1 cellular context compared by ENCODE assay signal in the genomic region with DNA sequence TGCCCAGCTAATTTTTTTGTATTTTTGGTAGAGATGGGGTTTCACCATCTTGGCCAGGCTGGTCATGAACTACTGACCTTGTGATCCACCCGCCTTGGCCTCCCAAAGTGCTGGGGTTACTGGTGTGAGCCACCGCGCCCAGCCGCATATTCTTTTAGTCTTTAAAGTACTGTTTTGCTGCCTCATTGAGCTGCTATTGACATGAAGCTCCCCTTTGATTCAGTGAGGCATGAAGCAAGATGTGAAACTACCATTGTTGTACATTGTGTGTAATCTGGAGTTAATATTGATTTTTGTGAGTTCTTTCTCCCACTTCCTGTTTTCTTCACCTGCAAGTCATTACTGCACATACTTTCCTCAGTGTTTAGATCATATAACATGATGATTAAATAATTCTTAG.
A peak's percentile ranks its signal among the peaks of the same experiment; 100 is the strongest.
TF ChIP-seq lines count a peak whose summit lies in the region.

No MANE protein-coding gene starts in this region.

TF ChIP-seq in HepG2, 621 proteins besides CTCF, POLR2A, EP300 and RAD21 (continued from another document and continues in another):
- TF ChIP-seq HNF1A (IDR thresholded peaks at IDR 0.05; ENCODE audit: low read depth) = no peak; the same call in 1 of the 2 replicates
- TF ChIP-seq HNF1A (CRISPR knock-in tag; IDR thresholded peaks at IDR 0.05; ENCODE audit: borderline replicate concordance) = no peak
- TF ChIP-seq SRSF9 (IDR thresholded peaks at IDR 0.05; ENCODE audit: borderline replicate concordance, insufficient read depth, low read depth, low read length, poor library complexity, severe bottlenecking) = no peak
- no peak for TF ChIP-seq ZBTB8A (CRISPR knock-in tag; IDR thresholded peaks at IDR 0.05; ENCODE audit: borderline replicate concordance, low read depth)
- no peak for TF ChIP-seq MAFF (IDR thresholded peaks at IDR 0.05; ENCODE audit: low read depth, low read length)
- no peak for TF ChIP-seq MYC (CRISPR knock-in tag; IDR thresholded peaks at IDR 0.05; ENCODE audit: borderline replicate concordance)
- TF ChIP-seq, protein P1, sequence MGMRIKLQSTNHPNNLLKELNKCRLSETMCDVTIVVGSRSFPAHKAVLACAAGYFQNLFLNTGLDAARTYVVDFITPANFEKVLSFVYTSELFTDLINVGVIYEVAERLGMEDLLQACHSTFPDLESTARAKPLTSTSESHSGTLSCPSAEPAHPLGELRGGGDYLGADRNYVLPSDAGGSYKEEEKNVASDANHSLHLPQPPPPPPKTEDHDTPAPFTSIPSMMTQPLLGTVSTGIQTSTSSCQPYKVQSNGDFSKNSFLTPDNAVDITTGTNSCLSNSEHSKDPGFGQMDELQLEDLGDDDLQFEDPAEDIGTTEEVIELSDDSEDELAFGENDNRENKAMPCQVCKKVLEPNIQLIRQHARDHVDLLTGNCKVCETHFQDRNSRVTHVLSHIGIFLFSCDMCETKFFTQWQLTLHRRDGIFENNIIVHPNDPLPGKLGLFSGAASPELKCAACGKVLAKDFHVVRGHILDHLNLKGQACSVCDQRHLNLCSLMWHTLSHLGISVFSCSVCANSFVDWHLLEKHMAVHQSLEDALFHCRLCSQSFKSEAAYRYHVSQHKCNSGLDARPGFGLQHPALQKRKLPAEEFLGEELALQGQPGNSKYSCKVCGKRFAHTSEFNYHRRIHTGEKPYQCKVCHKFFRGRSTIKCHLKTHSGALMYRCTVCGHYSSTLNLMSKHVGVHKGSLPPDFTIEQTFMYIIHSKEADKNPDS (CRISPR knock-in tag; IDR thresholded peaks at IDR 0.05) = no peak
- TF ChIP-seq ZNF335 (CRISPR knock-in tag; IDR thresholded peaks at IDR 0.05) = no peak
- no peak for TF ChIP-seq MAX (IDR thresholded peaks at IDR 0.05)
- TF ChIP-seq KDM1A (CRISPR knock-in tag; IDR thresholded peaks at IDR 0.05) = peak; percentile 90
- TF ChIP-seq, protein P2, sequence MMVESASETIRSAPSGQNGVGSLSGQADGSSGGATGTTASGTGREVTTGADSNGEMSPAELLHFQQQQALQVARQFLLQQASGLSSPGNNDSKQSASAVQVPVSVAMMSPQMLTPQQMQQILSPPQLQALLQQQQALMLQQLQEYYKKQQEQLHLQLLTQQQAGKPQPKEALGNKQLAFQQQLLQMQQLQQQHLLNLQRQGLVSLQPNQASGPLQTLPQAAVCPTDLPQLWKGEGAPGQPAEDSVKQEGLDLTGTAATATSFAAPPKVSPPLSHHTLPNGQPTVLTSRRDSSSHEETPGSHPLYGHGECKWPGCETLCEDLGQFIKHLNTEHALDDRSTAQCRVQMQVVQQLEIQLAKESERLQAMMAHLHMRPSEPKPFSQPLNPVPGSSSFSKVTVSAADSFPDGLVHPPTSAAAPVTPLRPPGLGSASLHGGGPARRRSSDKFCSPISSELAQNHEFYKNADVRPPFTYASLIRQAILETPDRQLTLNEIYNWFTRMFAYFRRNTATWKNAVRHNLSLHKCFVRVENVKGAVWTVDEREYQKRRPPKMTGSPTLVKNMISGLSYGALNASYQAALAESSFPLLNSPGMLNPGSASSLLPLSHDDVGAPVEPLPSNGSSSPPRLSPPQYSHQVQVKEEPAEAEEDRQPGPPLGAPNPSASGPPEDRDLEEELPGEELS (CRISPR knock-in tag; IDR thresholded peaks at IDR 0.05) = peak; percentile 70
- TF ChIP-seq ZNF142 (CRISPR knock-in tag; IDR thresholded peaks at IDR 0.05) = no peak
- no peak for TF ChIP-seq ZNF891 (CRISPR knock-in tag; IDR thresholded peaks at IDR 0.05)
- TF ChIP-seq CREB3 (CRISPR knock-in tag; IDR thresholded peaks at IDR 0.05) = no peak
- no peak for TF ChIP-seq DR1 (CRISPR knock-in tag; IDR thresholded peaks at IDR 0.05)
- no peak for TF ChIP-seq ESRRA (CRISPR knock-in tag; IDR thresholded peaks at IDR 0.05; ENCODE audit: low read depth)
- TF ChIP-seq CBX1 (IDR thresholded peaks at IDR 0.05; ENCODE audit: low read depth) = no peak
- TF ChIP-seq TBL1XR1 (IDR thresholded peaks at IDR 0.05; ENCODE audit: borderline replicate concordance, low read length, partially characterized antibody) = no peak
- TF ChIP-seq ZNF207 (IDR thresholded peaks at IDR 0.05; ENCODE audit: borderline replicate concordance) = no peak
- TF ChIP-seq ZNF605 (CRISPR knock-in tag; IDR thresholded peaks at IDR 0.05) = no peak
- no peak for TF ChIP-seq YEATS4 (CRISPR knock-in tag; IDR thresholded peaks at IDR 0.05; ENCODE audit: borderline replicate concordance)
- TF ChIP-seq NR2C2 (CRISPR knock-in tag; IDR thresholded peaks at IDR 0.05; ENCODE audit: borderline replicate concordance) = no peak
- no peak for TF ChIP-seq ISX (CRISPR knock-in tag; conservative IDR thresholded peaks at IDR 0.05)
- TF ChIP-seq ZNF451 (CRISPR knock-in tag; IDR thresholded peaks at IDR 0.05) = no peak
- no peak for TF ChIP-seq JUNB (CRISPR knock-in tag; IDR thresholded peaks at IDR 0.05; ENCODE audit: borderline replicate concordance)
- no peak for TF ChIP-seq ZFYVE20 (CRISPR knock-in tag; IDR thresholded peaks at IDR 0.05; ENCODE audit: borderline replicate concordance, low read depth)
- no peak for TF ChIP-seq ATF7-NPFF (CRISPR knock-in tag; IDR thresholded peaks at IDR 0.05; ENCODE audit: low read depth)
- no peak for TF ChIP-seq HMGXB4 (CRISPR knock-in tag; IDR thresholded peaks at IDR 0.05; ENCODE audit: borderline replicate concordance in 1 of 2, low read depth in 1 of 2)
- no peak for TF ChIP-seq ZKSCAN1 (IDR thresholded peaks at IDR 0.05; ENCODE audit: low read length)
- no peak; the same call in 1 of the 2 replicates for TF ChIP-seq KMT2B (CRISPR knock-in tag; IDR thresholded peaks at IDR 0.05)
- no peak for TF ChIP-seq HES4 (CRISPR knock-in tag; IDR thresholded peaks at IDR 0.05; ENCODE audit: borderline replicate concordance)
- TF ChIP-seq, protein P3, sequence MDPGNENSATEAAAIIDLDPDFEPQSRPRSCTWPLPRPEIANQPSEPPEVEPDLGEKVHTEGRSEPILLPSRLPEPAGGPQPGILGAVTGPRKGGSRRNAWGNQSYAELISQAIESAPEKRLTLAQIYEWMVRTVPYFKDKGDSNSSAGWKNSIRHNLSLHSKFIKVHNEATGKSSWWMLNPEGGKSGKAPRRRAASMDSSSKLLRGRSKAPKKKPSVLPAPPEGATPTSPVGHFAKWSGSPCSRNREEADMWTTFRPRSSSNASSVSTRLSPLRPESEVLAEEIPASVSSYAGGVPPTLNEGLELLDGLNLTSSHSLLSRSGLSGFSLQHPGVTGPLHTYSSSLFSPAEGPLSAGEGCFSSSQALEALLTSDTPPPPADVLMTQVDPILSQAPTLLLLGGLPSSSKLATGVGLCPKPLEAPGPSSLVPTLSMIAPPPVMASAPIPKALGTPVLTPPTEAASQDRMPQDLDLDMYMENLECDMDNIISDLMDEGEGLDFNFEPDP (CRISPR knock-in tag; conservative IDR thresholded peaks at IDR 0.05) = no peak
- no peak for TF ChIP-seq ZC3H4 (CRISPR knock-in tag; IDR thresholded peaks at IDR 0.05; ENCODE audit: borderline replicate concordance)
- TF ChIP-seq AHR (CRISPR knock-in tag; IDR thresholded peaks at IDR 0.05) = no peak
- TF ChIP-seq ZNF34 (CRISPR knock-in tag; IDR thresholded peaks at IDR 0.05; ENCODE audit: borderline replicate concordance) = no peak
- no peak for TF ChIP-seq KLF13 (CRISPR knock-in tag; IDR thresholded peaks at IDR 0.05)
- TF ChIP-seq STAT5B (CRISPR knock-in tag; IDR thresholded peaks at IDR 0.05) = no peak
- peak; percentile 52; the same call in 1 of the 2 replicates for TF ChIP-seq ZNF878 (CRISPR knock-in tag; IDR thresholded peaks at IDR 0.05)
- TF ChIP-seq PLSCR1 (CRISPR knock-in tag; IDR thresholded peaks at IDR 0.05; ENCODE audit: borderline replicate concordance) = no peak
- no peak for TF ChIP-seq ZNF10 (CRISPR knock-in tag; IDR thresholded peaks at IDR 0.05; ENCODE audit: borderline replicate concordance, low read depth)
- TF ChIP-seq SALL2 (CRISPR knock-in tag; IDR thresholded peaks at IDR 0.05) = no peak
- TF ChIP-seq SOX5 (CRISPR knock-in tag; IDR thresholded peaks at IDR 0.05; ENCODE audit: borderline replicate concordance) = peak; percentile 98
